15 cellular contexts compared by ENCODE assay signal in the genomic region with DNA sequence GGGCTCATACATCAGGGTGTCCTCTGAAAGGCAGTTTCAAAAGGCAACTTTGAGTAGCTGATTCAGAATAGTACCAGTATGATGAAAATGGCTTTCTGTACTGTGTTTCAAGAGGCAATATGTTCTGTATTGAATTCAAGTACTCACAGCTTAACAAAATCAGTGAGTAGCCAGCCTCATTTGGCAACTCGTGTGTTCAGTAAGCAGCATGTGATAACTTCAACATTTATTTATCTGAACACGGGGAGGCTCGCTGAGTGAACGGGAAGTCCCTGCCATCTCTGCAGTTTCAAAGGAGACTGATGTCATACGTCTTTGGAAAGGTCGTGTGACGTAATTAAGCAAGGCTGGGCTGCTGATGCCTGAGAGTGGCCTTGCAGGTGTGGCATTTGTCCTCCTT.
DNase-seq lines count a peak whose midpoint lies in the region; ATAC-seq and TF ChIP-seq lines count a peak whose summit lies in the region.
"Had no signal": no experiment of that assay in that cellular context is flagged by ENCODE, and none has a peak within 500 bp of the region (broad histone marks: within the 10 kb centered on the region; RNA-seq: fewer than 3 reads in every experiment).

No MANE protein-coding gene starts in this region.

- peaks cover 4% of the 10 kb centered on the region for H3K27me3 ChIP-seq in adrenal gland
- H3K27me3 ChIP-seq: colonic mucosa had no signal

- 27 to 35% (median 30%) methylated on average over 7 of the region's 7 CpGs for WGBS in adrenal gland, 4 donors

- no peak for ATAC-seq in HG03045 (IDR thresholded peaks at IDR 0.05; ENCODE audit: unreplicated experiment)
- no peak for ATAC-seq in HG03520 (IDR thresholded peaks at IDR 0.05; ENCODE audit: unreplicated experiment)
- ATAC-seq in HG02623 (IDR thresholded peaks at IDR 0.05; ENCODE audit: unreplicated experiment): no peak
- ATAC-seq: naive thymus-derived CD4-positive, alpha-beta T cell had no signal

- H3K4me1 ChIP-seq in adrenal gland (replicated peaks in 1 of 2): no peaks in the 10 kb centered on the region
- H3K4me1 ChIP-seq: colonic mucosa had no signal

- peak; percentile 23 for DNase-seq in Ammon's horn (ENCODE audit: low spot score)
- peak; percentile 2 for DNase-seq in CD1c-positive myeloid dendritic cell (ENCODE audit: extremely low spot score)
- DNase-seq in NCI-H1092 (lab: John Stamatoyannopoulos, UW): peak; percentile 14
- peak in 4 of 7 donors; percentile 12 to 25 (median 18) for DNase-seq in adrenal gland
- DNase-seq: activated CD4-positive, alpha-beta T cell treated with anti-CD3 and anti-CD28 coated beads for 48 hours; Calu3; colonic mucosa; hypothalamus; naive thymus-derived CD4-positive, alpha-beta T cell; NCI-H187; PC-9; stimulated activated CD4-positive, alpha-beta T cell treated with anti-CD3 and anti-CD28 coated beads, Interleukin-4, amount 100 ng/mL, for 24 hours had no signal

- no peak overlapping the region for H3K4me3 ChIP-seq in adrenal gland
- H3K4me3 ChIP-seq: colonic mucosa, PC-9 had no signal

- H3K27ac ChIP-seq in adrenal gland: no peak overlapping the region
- H3K27ac ChIP-seq: colonic mucosa, PC-9 had no signal

- no peak for TF ChIP-seq POLR2A in adrenal gland (IDR thresholded peaks at IDR 0.05)

- H3K9me3 ChIP-seq in adrenal gland (replicated peaks in 1 of 3): no peaks in the 10 kb centered on the region
- H3K9me3 ChIP-seq: colonic mucosa had no signal

- TF ChIP-seq CTCF in adrenal gland (IDR thresholded peaks at IDR 0.05): no peak

- no peaks in the 10 kb centered on the region for H3K36me3 ChIP-seq in adrenal gland (replicated peaks in 1 of 2)
- H3K36me3 ChIP-seq: colonic mucosa had no signal

- intact Hi-C loops in adrenal gland (cut with DNase I): no loop called here
